1 cellular context compared by ENCODE assay signal in the genomic region with DNA sequence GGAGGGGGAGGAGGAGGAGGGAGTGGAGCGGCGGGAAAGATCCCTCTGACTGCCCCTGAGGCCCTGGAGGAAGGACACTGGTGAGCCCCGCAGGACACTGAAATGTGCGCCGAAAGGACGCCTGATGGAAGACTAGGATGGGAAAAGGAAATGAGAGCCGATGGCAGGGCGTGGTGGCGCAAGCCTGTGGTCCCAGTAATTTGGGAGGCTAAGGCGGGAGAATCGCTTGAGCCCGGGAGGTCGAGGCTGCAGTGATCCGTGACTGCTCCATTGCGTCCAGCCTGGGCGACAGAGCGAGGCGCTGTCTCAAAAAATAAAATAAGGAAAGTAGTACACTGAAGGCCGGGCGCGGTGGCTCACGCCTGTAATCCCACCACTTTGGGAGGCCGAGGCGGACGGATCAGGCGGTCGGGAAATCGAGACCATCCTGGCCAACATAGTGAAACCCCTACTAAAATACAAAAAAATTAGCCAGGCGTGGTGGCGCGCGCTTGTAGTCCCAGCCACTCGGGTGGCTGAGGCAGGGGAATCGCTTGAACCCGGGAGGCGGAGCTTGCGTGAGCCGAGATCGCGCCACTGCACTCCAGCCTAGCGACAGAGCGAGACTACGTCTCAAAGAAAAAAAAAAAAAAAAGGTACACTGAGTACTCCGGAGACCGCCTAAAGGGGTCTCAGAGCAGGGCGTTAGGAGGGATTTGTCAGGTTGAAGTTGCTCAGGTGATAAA.
TF ChIP-seq lines count a peak whose summit lies in the region.

No MANE protein-coding gene starts in this region.

TF ChIP-seq in neural cell, 6 proteins besides CTCF, POLR2A, EP300 and RAD21:
- TF ChIP-seq SMC3 (conservative IDR thresholded peaks at IDR 0.05; ENCODE audit: poor library complexity) (no peak), EZH2 (IDR thresholded peaks at IDR 0.05; ENCODE audit: borderline replicate concordance, insufficient read depth, low read length, poor library complexity, severe bottlenecking) (no peak), MXI1 (conservative IDR thresholded peaks at IDR 0.05; ENCODE audit: poor library complexity, severe bottlenecking) (no peak), TAF1 (IDR thresholded peaks at IDR 0.05; ENCODE audit: low read depth) (no peak), POLR2AphosphoS5 (IDR thresholded peaks at IDR 0.05) (no peak)
- TF ChIP-seq, protein P1, sequence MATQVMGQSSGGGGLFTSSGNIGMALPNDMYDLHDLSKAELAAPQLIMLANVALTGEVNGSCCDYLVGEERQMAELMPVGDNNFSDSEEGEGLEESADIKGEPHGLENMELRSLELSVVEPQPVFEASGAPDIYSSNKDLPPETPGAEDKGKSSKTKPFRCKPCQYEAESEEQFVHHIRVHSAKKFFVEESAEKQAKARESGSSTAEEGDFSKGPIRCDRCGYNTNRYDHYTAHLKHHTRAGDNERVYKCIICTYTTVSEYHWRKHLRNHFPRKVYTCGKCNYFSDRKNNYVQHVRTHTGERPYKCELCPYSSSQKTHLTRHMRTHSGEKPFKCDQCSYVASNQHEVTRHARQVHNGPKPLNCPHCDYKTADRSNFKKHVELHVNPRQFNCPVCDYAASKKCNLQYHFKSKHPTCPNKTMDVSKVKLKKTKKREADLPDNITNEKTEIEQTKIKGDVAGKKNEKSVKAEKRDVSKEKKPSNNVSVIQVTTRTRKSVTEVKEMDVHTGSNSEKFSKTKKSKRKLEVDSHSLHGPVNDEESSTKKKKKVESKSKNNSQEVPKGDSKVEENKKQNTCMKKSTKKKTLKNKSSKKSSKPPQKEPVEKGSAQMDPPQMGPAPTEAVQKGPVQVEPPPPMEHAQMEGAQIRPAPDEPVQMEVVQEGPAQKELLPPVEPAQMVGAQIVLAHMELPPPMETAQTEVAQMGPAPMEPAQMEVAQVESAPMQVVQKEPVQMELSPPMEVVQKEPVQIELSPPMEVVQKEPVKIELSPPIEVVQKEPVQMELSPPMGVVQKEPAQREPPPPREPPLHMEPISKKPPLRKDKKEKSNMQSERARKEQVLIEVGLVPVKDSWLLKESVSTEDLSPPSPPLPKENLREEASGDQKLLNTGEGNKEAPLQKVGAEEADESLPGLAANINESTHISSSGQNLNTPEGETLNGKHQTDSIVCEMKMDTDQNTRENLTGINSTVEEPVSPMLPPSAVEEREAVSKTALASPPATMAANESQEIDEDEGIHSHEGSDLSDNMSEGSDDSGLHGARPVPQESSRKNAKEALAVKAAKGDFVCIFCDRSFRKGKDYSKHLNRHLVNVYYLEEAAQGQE (IDR thresholded peaks at IDR 0.05; ENCODE audit: borderline replicate concordance), result no peak
